Comparison of ENCODE assay signal across 8 cellular contexts in genomic region chr1:32612189-32612881, GRCh38. TPM values are rescaled to one million over a fixed set of nuclear protein-coding genes. Genes with fewer than 3 reads are reported as not detected.
DNase-seq lines count a peak whose midpoint lies in the region; ATAC-seq lines count a peak whose summit lies in the region.

No MANE protein-coding gene starts in this region.

- ATAC-seq in HG02870 (IDR thresholded peaks at IDR 0.05; ENCODE audit: unreplicated experiment): peak; percentile 70
- peak; percentile 98 for ATAC-seq in esophagus mucosa

- DNase-seq in NCI-H510A (lab: John Stamatoyannopoulos, UW) (peak; percentile 29), OCI-M2 (lab: John Stamatoyannopoulos, UW; ENCODE audit: unreplicated experiment) (no peak)
- peak; percentile 32 for DNase-seq in activated T-cell treated with anti-CD3 and anti-CD28 coated beads, Interleukin-2, amount 50 U/mL, for 1 hour
- peak; percentile 74 for DNase-seq in stimulated activated CD8-positive, alpha-beta memory T cell treated with anti-CD3 and anti-CD28 coated beads, Interleukin-4, amount 100 ng/mL, for 48 hours

- no peaks in the 10 kb centered on the region for H3K9me3 ChIP-seq in mononuclear cell (ENCODE audit: low read depth, low read length)

- H3K27me3 ChIP-seq in mononuclear cell (ENCODE audit: insufficient read depth, low read length): no peaks in the 10 kb centered on the region

- H3K4me3 ChIP-seq in GM08714 (ENCODE audit: low read length) (peak overlapping the region; percentile 68; the same call in 1 of the 2 replicates), mononuclear cell (ENCODE audit: low read length) (peak overlapping the region; percentile 32)

- H3K4me1 ChIP-seq in mononuclear cell (ENCODE audit: insufficient read depth, low read length): peaks cover 14% of the 10 kb centered on the region

RNA-seq across cellular contexts. Expression of gene ZBTB8OS, which starts 38.0 kb away (rescaled TPM):
- total RNA-seq in esophagus mucosa (30.6 TPM), mononuclear cell (34.5 TPM)

RNA-seq across cellular contexts. Expression of gene RBBP4, which starts 38.7 kb away (rescaled TPM):
- total RNA-seq in esophagus mucosa (95.8 TPM), mononuclear cell (106 TPM)
